Comparison of ENCODE assay signal across 2 cellular contexts in the genomic region with DNA sequence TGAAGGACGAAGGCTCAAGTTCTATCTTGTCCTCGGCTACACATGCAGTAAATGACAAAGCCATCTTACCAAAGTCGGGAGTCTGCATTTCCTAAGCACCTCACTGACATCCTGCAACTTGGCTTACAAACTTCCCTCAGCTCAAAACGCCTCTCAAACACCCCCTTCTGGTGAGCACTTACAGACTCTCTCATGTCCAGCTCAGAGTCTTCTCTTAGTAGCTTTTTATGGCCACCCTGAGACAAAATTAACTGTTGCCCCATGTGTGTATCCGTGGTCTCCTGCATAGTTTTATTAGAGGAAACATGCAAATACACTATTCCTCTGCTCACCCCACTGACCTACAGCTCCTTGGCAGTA.
TF ChIP-seq lines count a peak whose summit lies in the region.

No MANE protein-coding gene starts in this region.

TF ChIP-seq in SK-N-SH, 30 proteins besides CTCF, POLR2A, EP300 and RAD21 (continued from another document):
- TF ChIP-seq, protein P1, sequence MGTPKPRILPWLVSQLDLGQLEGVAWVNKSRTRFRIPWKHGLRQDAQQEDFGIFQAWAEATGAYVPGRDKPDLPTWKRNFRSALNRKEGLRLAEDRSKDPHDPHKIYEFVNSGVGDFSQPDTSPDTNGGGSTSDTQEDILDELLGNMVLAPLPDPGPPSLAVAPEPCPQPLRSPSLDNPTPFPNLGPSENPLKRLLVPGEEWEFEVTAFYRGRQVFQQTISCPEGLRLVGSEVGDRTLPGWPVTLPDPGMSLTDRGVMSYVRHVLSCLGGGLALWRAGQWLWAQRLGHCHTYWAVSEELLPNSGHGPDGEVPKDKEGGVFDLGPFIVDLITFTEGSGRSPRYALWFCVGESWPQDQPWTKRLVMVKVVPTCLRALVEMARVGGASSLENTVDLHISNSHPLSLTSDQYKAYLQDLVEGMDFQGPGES (IDR thresholded peaks at IDR 0.05; ENCODE audit: low read depth, low read length), result no peak
- TF ChIP-seq CHD2 (IDR thresholded peaks at IDR 0.05; ENCODE audit: low read length, partially characterized antibody) (no peak), RXRA (IDR thresholded peaks at IDR 0.05; ENCODE audit: borderline replicate concordance, low read depth) (no peak)
TF ChIP-seq in SK-N-SH: peak in this region for 0.

TF ChIP-seq in SK-N-SH treated with all-trans-retinoic acid at 6 μM for 48 hours, 23 proteins besides CTCF, POLR2A, EP300 and RAD21 (continued from another document):
- TF ChIP-seq, protein P2, sequence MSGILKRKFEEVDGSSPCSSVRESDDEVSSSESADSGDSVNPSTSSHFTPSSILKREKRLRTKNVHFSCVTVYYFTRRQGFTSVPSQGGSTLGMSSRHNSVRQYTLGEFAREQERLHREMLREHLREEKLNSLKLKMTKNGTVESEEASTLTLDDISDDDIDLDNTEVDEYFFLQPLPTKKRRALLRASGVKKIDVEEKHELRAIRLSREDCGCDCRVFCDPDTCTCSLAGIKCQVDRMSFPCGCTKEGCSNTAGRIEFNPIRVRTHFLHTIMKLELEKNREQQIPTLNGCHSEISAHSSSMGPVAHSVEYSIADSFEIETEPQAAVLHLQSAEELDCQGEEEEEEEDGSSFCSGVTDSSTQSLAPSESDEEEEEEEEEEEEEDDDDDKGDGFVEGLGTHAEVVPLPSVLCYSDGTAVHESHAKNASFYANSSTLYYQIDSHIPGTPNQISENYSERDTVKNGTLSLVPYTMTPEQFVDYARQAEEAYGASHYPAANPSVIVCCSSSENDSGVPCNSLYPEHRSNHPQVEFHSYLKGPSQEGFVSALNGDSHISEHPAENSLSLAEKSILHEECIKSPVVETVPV (CRISPR knock-in tag; IDR thresholded peaks at IDR 0.05), result no peak
- TF ChIP-seq ZFP3 (CRISPR knock-in tag; IDR thresholded peaks at IDR 0.05), result no peak
- no peak for TF ChIP-seq ZNF565 (CRISPR knock-in tag; conservative IDR thresholded peaks at IDR 0.05; ENCODE audit: low read depth)
- no peak for TF ChIP-seq ZC3H10 (CRISPR knock-in tag; IDR thresholded peaks at IDR 0.05)
- no peak for TF ChIP-seq ZFP30 (CRISPR knock-in tag; IDR thresholded peaks at IDR 0.05)
- TF ChIP-seq CSDC2 (CRISPR knock-in tag; IDR thresholded peaks at IDR 0.05), result no peak
- no peak for TF ChIP-seq ZNF8 (CRISPR knock-in tag; IDR thresholded peaks at IDR 0.05)
- TF ChIP-seq ZNF70 (CRISPR knock-in tag; IDR thresholded peaks at IDR 0.05), result no peak
- no peak for TF ChIP-seq SNAI2 (CRISPR knock-in tag; IDR thresholded peaks at IDR 0.05)
- no peak for TF ChIP-seq ISL1 (CRISPR knock-in tag; IDR thresholded peaks at IDR 0.05)
- no peak for TF ChIP-seq ESRRG (CRISPR knock-in tag; IDR thresholded peaks at IDR 0.05)
TF ChIP-seq in SK-N-SH treated with all-trans-retinoic acid at 6 μM for 48 hours: peak in this region for 0.
